In genomic region chr16:5042574-5043171, GRCh38 we compare ENCODE assay signal across 1 cellular context.
A peak's percentile ranks its signal among the peaks of the same experiment; 100 is the strongest.
TF ChIP-seq lines count a peak whose summit lies in the region.

No MANE protein-coding gene starts in this region.

TF ChIP-seq in HepG2, 621 proteins besides CTCF, POLR2A, EP300 and RAD21 (continued from another document and continues in another):
- no peak for TF ChIP-seq ARID4A (CRISPR knock-in tag; IDR thresholded peaks at IDR 0.05; ENCODE audit: borderline replicate concordance)
- TF ChIP-seq ZNF550 (CRISPR knock-in tag; IDR thresholded peaks at IDR 0.05; ENCODE audit: borderline replicate concordance) = 0 out of 2 replicates have a peak, but pooled peaks have one; percentile 38
- TF ChIP-seq ZNF234 (CRISPR knock-in tag; conservative IDR thresholded peaks at IDR 0.05) = no peak
- TF ChIP-seq MEIS1 (CRISPR knock-in tag; IDR thresholded peaks at IDR 0.05; ENCODE audit: borderline replicate concordance) = no peak
- no peak for TF ChIP-seq ADNP (CRISPR knock-in tag; IDR thresholded peaks at IDR 0.05)
- no peak for TF ChIP-seq SNAPC5 (CRISPR knock-in tag; IDR thresholded peaks at IDR 0.05; ENCODE audit: borderline replicate concordance)
- no peak for TF ChIP-seq ZNF512B (CRISPR knock-in tag; IDR thresholded peaks at IDR 0.05; ENCODE audit: borderline replicate concordance)
- TF ChIP-seq TFDP2 (CRISPR knock-in tag; IDR thresholded peaks at IDR 0.05) = no peak
- TF ChIP-seq ZMAT3 (CRISPR knock-in tag; conservative IDR thresholded peaks at IDR 0.05) = no peak
- no peak for TF ChIP-seq ZNF484 (CRISPR knock-in tag; IDR thresholded peaks at IDR 0.05; ENCODE audit: borderline replicate concordance, low read depth)
- no peak for TF ChIP-seq ZNF646 (CRISPR knock-in tag; IDR thresholded peaks at IDR 0.05)
- no peak for TF ChIP-seq ATF1 (CRISPR knock-in tag; IDR thresholded peaks at IDR 0.05)
- no peak for TF ChIP-seq NRL (CRISPR knock-in tag; IDR thresholded peaks at IDR 0.05; ENCODE audit: borderline replicate concordance)
- 0 out of 2 replicates have a peak, but pooled peaks have one; percentile 16 for TF ChIP-seq ZNF687 (CRISPR knock-in tag; IDR thresholded peaks at IDR 0.05)
- TF ChIP-seq DDIT3 (CRISPR knock-in tag; IDR thresholded peaks at IDR 0.05) = no peak
- 0 out of 2 replicates have a peak, but pooled peaks have one; percentile 19 for TF ChIP-seq ATF2 (CRISPR knock-in tag; IDR thresholded peaks at IDR 0.05)
- no peak for TF ChIP-seq ZNF75D (CRISPR knock-in tag; IDR thresholded peaks at IDR 0.05; ENCODE audit: borderline replicate concordance)
- TF ChIP-seq ZNF883 (CRISPR knock-in tag; IDR thresholded peaks at IDR 0.05; ENCODE audit: not compliant biosample characterization) = no peak
- no peak; the same call in 1 of the 2 replicates for TF ChIP-seq ZNF292 (CRISPR knock-in tag; IDR thresholded peaks at IDR 0.05; ENCODE audit: borderline replicate concordance, low read depth)
- no peak for TF ChIP-seq PRDM4 (CRISPR knock-in tag; IDR thresholded peaks at IDR 0.05; ENCODE audit: borderline replicate concordance)
- no peak for TF ChIP-seq ZNF773 (CRISPR knock-in tag; IDR thresholded peaks at IDR 0.05; ENCODE audit: borderline replicate concordance)
- TF ChIP-seq LRRFIP1 (CRISPR knock-in tag; conservative IDR thresholded peaks at IDR 0.05) = no peak
- no peak for TF ChIP-seq SP4 (CRISPR knock-in tag; IDR thresholded peaks at IDR 0.05)
